1 cellular context compared by ENCODE assay signal in genomic region chr6:112366695-112367546, GRCh38.
TF ChIP-seq lines count a peak whose summit lies in the region.

No MANE protein-coding gene starts in this region.

TF ChIP-seq in H1, 55 proteins besides CTCF, POLR2A, EP300 and RAD21:
- TF ChIP-seq SAP30 (IDR thresholded peaks at IDR 0.05; ENCODE audit: insufficient read depth, insufficient replicate concordance, low read length), result no peak
- TF ChIP-seq SIRT6 (IDR thresholded peaks at IDR 0.05; ENCODE audit: low read length), result no peak
- TF ChIP-seq MAFK (IDR thresholded peaks at IDR 0.05; ENCODE audit: low read depth, low read length), result no peak
- TF ChIP-seq, protein P1, sequence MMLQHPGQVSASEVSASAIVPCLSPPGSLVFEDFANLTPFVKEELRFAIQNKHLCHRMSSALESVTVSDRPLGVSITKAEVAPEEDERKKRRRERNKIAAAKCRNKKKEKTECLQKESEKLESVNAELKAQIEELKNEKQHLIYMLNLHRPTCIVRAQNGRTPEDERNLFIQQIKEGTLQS (IDR thresholded peaks at IDR 0.05; ENCODE audit: insufficient read depth, low read depth, low read length), result no peak
